In the genomic region with DNA sequence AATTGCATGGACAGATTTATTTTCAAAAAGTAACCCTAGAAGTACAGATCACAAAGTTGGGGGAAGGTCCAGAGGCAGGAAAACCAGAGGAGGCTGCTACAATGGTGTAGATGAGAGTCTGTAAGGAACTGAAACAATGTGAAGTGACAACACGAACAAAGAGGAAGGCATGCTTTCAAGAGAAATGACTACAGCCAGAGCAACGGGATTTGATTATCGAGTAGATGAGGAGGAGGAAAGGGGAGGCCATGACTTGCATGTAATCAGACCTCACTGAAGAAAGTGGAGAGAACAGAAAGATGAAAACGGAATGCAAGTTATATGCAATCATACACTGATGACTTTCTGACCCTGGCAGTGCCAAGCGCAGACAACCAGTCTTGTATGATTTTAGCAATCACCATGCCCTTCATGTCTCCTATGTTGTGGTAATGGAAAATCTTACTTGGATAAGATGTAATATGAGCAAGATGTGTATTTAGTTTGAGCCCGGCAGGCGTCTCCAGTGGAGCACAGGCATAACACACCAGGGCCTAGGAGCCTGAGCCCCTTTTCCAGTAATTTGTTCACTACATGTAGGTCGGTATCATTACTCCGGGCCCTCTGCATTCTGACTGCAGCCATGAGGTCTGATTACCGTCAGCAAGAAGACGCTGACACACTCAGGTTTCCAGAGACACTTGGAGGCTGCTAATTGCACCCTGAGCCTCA, we compare ENCODE assay signal across 13 cellular contexts. TPM values are rescaled to one million over a fixed set of nuclear protein-coding genes. Genes with fewer than 3 reads are reported as not detected.
DNase-seq lines count a peak whose midpoint lies in the region; ATAC-seq and TF ChIP-seq lines count a peak whose summit lies in the region.
"Had no signal": no experiment of that assay in that cellular context is flagged by ENCODE, and none has a peak within 500 bp of the region (broad histone marks: within the 10 kb centered on the region; RNA-seq: fewer than 3 reads in every experiment).

No MANE protein-coding gene starts in this region.

- H3K36me3 Mint-ChIP-seq in brain (peaks cover 4% of the 10 kb centered on the region), immature natural killer cell (no peaks in the 10 kb centered on the region)

- no peaks in the 10 kb centered on the region for H3K27me3 ChIP-seq in SJCRH30

- TF ChIP-seq CTCF in GM10248 (IDR thresholded peaks at IDR 0.05; ENCODE audit: control extremely low read depth, extremely low read depth, low read depth, missing control alignments) (no peak), brain (conservative IDR thresholded peaks at IDR 0.05) (no peak), omental fat pad (IDR thresholded peaks at IDR 0.05) (no peak)

- H3K4me3 Mint-ChIP-seq in brain (peak overlapping the region in 1 of 5 experiments; percentile 1), immature natural killer cell (no peak overlapping the region)

- peaks cover 10% of the 10 kb centered on the region for H3K4me1 ChIP-seq in SJCRH30

- H3K27ac Mint-ChIP-seq in brain (peak overlapping the region in 4 of 5 experiments; percentile 62 to 91 (median 87)), immature natural killer cell (no peak overlapping the region)

- H3K9me3 Mint-ChIP-seq in brain (no peaks in the 10 kb centered on the region), immature natural killer cell (no peaks in the 10 kb centered on the region)

- ATAC-seq in omental fat pad (ENCODE audit: low FRiP score) (peak; percentile 77), GM21528 (IDR thresholded peaks at IDR 0.05; ENCODE audit: low FRiP score, unreplicated experiment) (no peak)

- POLR2A ChIA-PET in GM10248 (lab: Yijun Ruan, JAX) = no interaction called here

- no peaks in the 10 kb centered on the region for H3K9me3 ChIP-seq in SJCRH30 (replicated peaks)

- H3K27me3 Mint-ChIP-seq in brain (no peaks in the 10 kb centered on the region), immature natural killer cell (ENCODE audit: low read depth in 3 of 3) (no peaks in the 10 kb centered on the region)

- H3K27ac ChIP-seq in SJCRH30 = no peak overlapping the region

- DNase-seq in GM10248 (ENCODE audit: extremely low spot score) (peak; percentile 38), NCI-H226 (peak; percentile 88), omental fat pad (ENCODE audit: low spot score) (no peak), SJCRH30 (no peak), immature natural killer cell (no peak)
- DNase-seq: cerebellar nuclear complex; DMS 273 treated with DMSO at 0.1 percent for 48 hours; NCI-H2107; stimulated activated CD4-positive, alpha-beta T cell treated with anti-CD3 and anti-CD28 coated beads, Interleukin-2, amount 100 ng/mL, for 48 hours had no signal

- H3K4me3 ChIP-seq in SJCRH30 = no peak overlapping the region

- H3K4me1 Mint-ChIP-seq in brain (peaks cover 24% of the 10 kb centered on the region), immature natural killer cell (no peaks in the 10 kb centered on the region)

- H3K36me3 ChIP-seq in SJCRH30 = no peaks in the 10 kb centered on the region

- CTCF ChIA-PET in GM10248 (lab: Yijun Ruan, JAX) = no interaction called here

RNA-seq across cellular contexts. Expression of gene FAM83C, which starts 34.0 kb away (rescaled TPM):
- polyA plus RNA-seq in brain (ENCODE audit: insufficient read depth, low read depth, low replicate concordance) (not detected), immature natural killer cell (not detected)
- under 1 TPM in 1 of 4 donors, not detected in 3; 0.09 TPM for total RNA-seq in omental fat pad
- 0.10 TPM in 1 of 2 replicates, not detected in the other for total RNA-seq in SJCRH30 (2014; rRNA removed; shearing (Covaris generic))
- total RNA-seq: RPMI7951, subcutaneous adipose tissue had no signal

RNA-seq across cellular contexts. Expression of gene EIF6, which starts 41.6 kb away (rescaled TPM):
- polyA plus RNA-seq in brain (ENCODE audit: insufficient read depth, low read depth, low replicate concordance) = 226 TPM
- total RNA-seq in omental fat pad = 10 to 100 TPM; 63.7 to 89.4 (median 85.2) TPM
- 142 and 157 TPM in 2 replicates for total RNA-seq in SJCRH30 (2014; rRNA removed; shearing (Covaris generic))
- polyA plus RNA-seq in immature natural killer cell = 100 to 1,000 TPM; 236 to 379 (median 249) TPM

RNA-seq across cellular contexts. Expression of gene MMP24OS, which starts 48.3 kb away (rescaled TPM):
- polyA plus RNA-seq in brain (ENCODE audit: insufficient read depth, low read depth, low replicate concordance) = 101 TPM
- 10 to 100 TPM; 12.8 to 35.6 (median 23.7) TPM for total RNA-seq in omental fat pad
- total RNA-seq in SJCRH30 (2014; rRNA removed; shearing (Covaris generic)) = 19.6 and 20.4 TPM in 2 replicates
- 10 to 100 TPM in 2 of 3 donors, 1 to 10 TPM in 1; 5.1 to 22.2 (median 17.7) TPM for polyA plus RNA-seq in immature natural killer cell

Comparison
In these comparisons a context has a peak if more than half of its experiments do, and no peak if none do; other contexts are left out.
1. DNase-seq: peak in GM10248 (single experiment) and NCI-H226 (single experiment); none in omental fat pad (single experiment), SJCRH30 (0 of 2) and immature natural killer cell (0 of 3).
2. H3K27ac Mint-ChIP-seq: peak in brain (4 of 5); none in immature natural killer cell (0 of 6).